In the genomic region with DNA sequence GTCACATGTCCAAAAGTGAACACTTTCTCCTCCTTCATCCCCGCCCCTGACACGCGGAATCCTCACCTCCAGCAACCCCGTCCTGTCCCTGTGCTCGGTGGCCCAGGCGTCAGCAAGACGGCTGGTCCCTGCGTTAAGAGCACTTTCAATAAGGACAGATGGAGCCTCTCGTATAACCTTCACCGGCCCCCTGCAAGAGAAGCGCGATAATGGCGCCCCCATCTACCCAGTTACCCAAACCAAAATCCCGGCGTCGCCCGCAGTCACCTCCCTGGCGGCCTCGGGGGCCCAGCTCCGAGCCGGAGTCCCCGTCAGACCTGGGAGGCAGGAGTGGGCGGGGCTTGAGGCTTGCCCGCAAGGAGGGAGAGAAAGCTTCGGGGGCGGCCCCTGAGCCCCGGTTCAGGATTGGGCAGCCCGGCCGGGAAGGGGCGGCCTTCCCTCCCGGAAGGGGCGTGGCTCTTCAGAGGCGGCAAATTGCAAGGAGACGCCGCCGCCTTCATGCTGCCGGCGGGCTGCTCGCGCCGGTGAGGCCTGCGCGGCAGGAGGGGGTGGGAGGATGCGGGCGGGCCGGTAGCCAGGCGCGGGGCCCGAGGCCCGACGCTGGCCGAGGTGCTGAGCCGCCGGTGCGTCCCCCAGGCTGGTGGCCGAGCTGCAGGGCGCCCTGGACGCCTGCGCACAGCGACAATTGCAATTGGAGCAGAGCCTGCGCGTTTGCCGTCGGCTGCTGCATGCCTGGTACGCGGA, we compare ENCODE assay signal across 8 cellular contexts. TPM values are rescaled to one million over a fixed set of nuclear protein-coding genes. Genes with fewer than 3 reads are reported as not detected.
DNase-seq lines count a peak whose midpoint lies in the region; ATAC-seq and TF ChIP-seq lines count a peak whose summit lies in the region.

Gene TEDC2 (plus strand): TSS at position 463 of the 744 bp plus-strand sequence. CDS start 36 bp downstream, at position 499.

- H3K36me3 ChIP-seq in liver (ENCODE audit: control insufficient read depth in 4 of 4, insufficient read depth in 3 of 4, low read depth in 1 of 4, low read length in 3 of 4): no peaks in the 10 kb centered on the region

- no peak for TF ChIP-seq CTCF in liver (IDR thresholded peaks at IDR 0.05; ENCODE audit: low read depth, low read length, missing input control)

- no peak within 1 kb of the TSS for H3K27ac ChIP-seq in liver (ENCODE audit: low read depth in 1 of 2, low read length in 2 of 2)

- under 1% methylated on average over 66 of the region's 66 CpGs for WGBS in liver

- no peak for TF ChIP-seq RAD21 in liver (IDR thresholded peaks at IDR 0.05)

- peak within 1 kb of the TSS in 1 of 2 donors; percentile 66 for H3K9ac ChIP-seq in liver (ENCODE audit: low read depth in 1 of 2, low read length in 2 of 2)

- peaks cover 7 to 18% (median 11%) of the 10 kb centered on the region in 4 donors for H3K4me1 ChIP-seq in liver (ENCODE audit: control insufficient read depth in 4 of 4, insufficient read depth in 4 of 4, low read length in 3 of 4)

- H3K9me3 ChIP-seq in liver (ENCODE audit: control insufficient read depth in 4 of 4, low read length in 3 of 4): no peaks in the 10 kb centered on the region

- no peaks in the 10 kb centered on the region for H3K27me3 ChIP-seq in liver (ENCODE audit: control insufficient read depth in 4 of 4, insufficient read depth in 4 of 4, low read length in 3 of 4)

- DNase-seq in C1 segment of cervical spinal cord (lab: John Stamatoyannopoulos, UW) (peak; percentile 30 to 91 (median 86)), NCI-H748 treated with DMSO at 0.1 percent for 48 hours (lab: John Stamatoyannopoulos, UW) (peak; percentile 78), dermis microvascular lymphatic vessel endothelial cell (ENCODE audit: low read depth in 2 of 2) (peak; percentile 57 to 93)
- peak; percentile 97 for DNase-seq in activated CD4-positive, alpha-beta T cell treated with anti-CD3 and anti-CD28 coated beads, Interleukin-2, amount 50 U/mL, for 1 hour
- DNase-seq in stimulated activated CD4-positive, alpha-beta T cell treated with anti-CD3 and anti-CD28 coated beads, Interleukin-4, amount 100 ng/mL, for 1 hour: peak; percentile 98

- peak within 1 kb of the TSS; percentile 45 to 77 (median 62) for H3K4me3 ChIP-seq in liver (ENCODE audit: low read depth in 1 of 3, low read length in 3 of 3)

- ATAC-seq in GM19372 (IDR thresholded peaks at IDR 0.05; ENCODE audit: low read depth, unreplicated experiment) (peak; percentile 90), HG03558 (IDR thresholded peaks at IDR 0.05; ENCODE audit: extremely low read depth, unreplicated experiment) (peak; percentile 81)

TF ChIP-seq in liver, 16 proteins besides CTCF, POLR2A, EP300 and RAD21:
- TF ChIP-seq HNF4G (IDR thresholded peaks at IDR 0.05) (no peak), SP1 (IDR thresholded peaks at IDR 0.05) (peak; percentile 64), TAF1 (conservative IDR thresholded peaks at IDR 0.05) (no peak), MAX (IDR thresholded peaks at IDR 0.05) (no peak), RXRA (IDR thresholded peaks at IDR 0.05) (peak in 1 of 2 donors; percentile 15), ATF3 (IDR thresholded peaks at IDR 0.05) (no peak), FOXA2 (IDR thresholded peaks at IDR 0.05) (no peak), GABPA (IDR thresholded peaks at IDR 0.05 in 1 of 2, conservative IDR thresholded peaks at IDR 0.05 in 1 of 2) (peak in 1 of 2 donors; percentile 81), JUND (IDR thresholded peaks at IDR 0.05) (no peak), NR2F2 (IDR thresholded peaks at IDR 0.05) (no peak), FOXA1 (IDR thresholded peaks at IDR 0.05) (no peak)
- TF ChIP-seq, protein P1, sequence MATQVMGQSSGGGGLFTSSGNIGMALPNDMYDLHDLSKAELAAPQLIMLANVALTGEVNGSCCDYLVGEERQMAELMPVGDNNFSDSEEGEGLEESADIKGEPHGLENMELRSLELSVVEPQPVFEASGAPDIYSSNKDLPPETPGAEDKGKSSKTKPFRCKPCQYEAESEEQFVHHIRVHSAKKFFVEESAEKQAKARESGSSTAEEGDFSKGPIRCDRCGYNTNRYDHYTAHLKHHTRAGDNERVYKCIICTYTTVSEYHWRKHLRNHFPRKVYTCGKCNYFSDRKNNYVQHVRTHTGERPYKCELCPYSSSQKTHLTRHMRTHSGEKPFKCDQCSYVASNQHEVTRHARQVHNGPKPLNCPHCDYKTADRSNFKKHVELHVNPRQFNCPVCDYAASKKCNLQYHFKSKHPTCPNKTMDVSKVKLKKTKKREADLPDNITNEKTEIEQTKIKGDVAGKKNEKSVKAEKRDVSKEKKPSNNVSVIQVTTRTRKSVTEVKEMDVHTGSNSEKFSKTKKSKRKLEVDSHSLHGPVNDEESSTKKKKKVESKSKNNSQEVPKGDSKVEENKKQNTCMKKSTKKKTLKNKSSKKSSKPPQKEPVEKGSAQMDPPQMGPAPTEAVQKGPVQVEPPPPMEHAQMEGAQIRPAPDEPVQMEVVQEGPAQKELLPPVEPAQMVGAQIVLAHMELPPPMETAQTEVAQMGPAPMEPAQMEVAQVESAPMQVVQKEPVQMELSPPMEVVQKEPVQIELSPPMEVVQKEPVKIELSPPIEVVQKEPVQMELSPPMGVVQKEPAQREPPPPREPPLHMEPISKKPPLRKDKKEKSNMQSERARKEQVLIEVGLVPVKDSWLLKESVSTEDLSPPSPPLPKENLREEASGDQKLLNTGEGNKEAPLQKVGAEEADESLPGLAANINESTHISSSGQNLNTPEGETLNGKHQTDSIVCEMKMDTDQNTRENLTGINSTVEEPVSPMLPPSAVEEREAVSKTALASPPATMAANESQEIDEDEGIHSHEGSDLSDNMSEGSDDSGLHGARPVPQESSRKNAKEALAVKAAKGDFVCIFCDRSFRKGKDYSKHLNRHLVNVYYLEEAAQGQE (IDR thresholded peaks at IDR 0.05): no peak

RNA-seq across cellular contexts. Expression of gene TEDC2, which starts in this region (rescaled TPM):
- total RNA-seq in dermis microvascular lymphatic vessel endothelial cell (3.7 and 3.8 TPM in 2 replicates), liver (1 to 10 TPM in 1 of 2 donors, under 1 TPM in 1; 0.84 to 6.7 TPM)
- 1 to 10 TPM in 1 of 2 donors, under 1 TPM in 1; 0.71 to 1.3 TPM for polyA plus RNA-seq in liver
